Comparison of ENCODE assay signal across 9 cellular contexts in genomic region chr10:42932735-42933453, GRCh38.
DNase-seq lines count a peak whose midpoint lies in the region; ATAC-seq, FAIRE-seq and TF ChIP-seq lines count a peak whose summit lies in the region.
"Had no signal": no experiment of that assay in that cellular context is flagged by ENCODE, and none has a peak within 500 bp of the region (broad histone marks: within the 10 kb centered on the region; RNA-seq: fewer than 3 reads in every experiment).

No MANE protein-coding gene starts in this region.

- WGBS in GM12878 (ENCODE audit: insufficient coverage, insufficient replicate concordance, low lambda C conversion rate, missing lambda C conversion rate), result 38% methylated on average over 38 of the region's 45 CpGs

- H3K9me3 Mint-ChIP-seq in stimulated activated naive B cell treated with anti-CD40 and anti-IgM and Interleukin-4, amounts not matched to agents 10 μg/mL and 1 μg/mL and 100 μg/mL, for 72 hours, result no peaks in the 10 kb centered on the region

- ATAC-seq in GM12878 (peak; percentile 28; the same call in 1 of the 3 replicates), GM18873 (IDR thresholded peaks at IDR 0.05; ENCODE audit: low FRiP score, unreplicated experiment) (no peak)
- ATAC-seq in stimulated activated naive B cell treated with anti-CD40 and anti-IgM and Interleukin-4, amounts not matched to agents 10 μg/mL and 1 μg/mL and 100 μg/mL, for 72 hours (replicated peaks), result peak; percentile 39 to 47

- no TSS peak for BruUV-seq in GM12878 (replicated peaks; lab: Mats Ljungman, UMichigan)

- no peak overlapping the region for H3K27ac ChIP-seq in GM12878 (ENCODE audit: control insufficient read depth, insufficient read depth)

- peaks cover 50 to 54% of the 10 kb centered on the region in 2 donors for H3K27me3 Mint-ChIP-seq in stimulated activated naive B cell treated with anti-CD40 and anti-IgM and Interleukin-4, amounts not matched to agents 10 μg/mL and 1 μg/mL and 100 μg/mL, for 72 hours

- no peak overlapping the region for H3K4me2 ChIP-seq in GM12878 (ENCODE audit: control insufficient read depth, insufficient read depth)

- peak overlapping the region; percentile 72 for H3K4me3 Mint-ChIP-seq in stimulated activated naive B cell treated with anti-CD40 and anti-IgM and Interleukin-4, amounts not matched to agents 10 μg/mL and 1 μg/mL and 100 μg/mL, for 72 hours

- TF ChIP-seq CTCF in GM12878 (IDR thresholded peaks at IDR 0.05 in 2 of 3, conservative IDR thresholded peaks at IDR 0.05 in 1 of 3; ENCODE audit: control insufficient read depth in 2 of 3, extremely low read depth in 1 of 3, insufficient read depth in 1 of 3, low read depth in 3 of 3, low read length in 3 of 3), result no peak

- FAIRE-seq in GM12878 (lab: Jason Lieb, UNC), result no peak
- FAIRE-seq: TTC549 had no signal

- H3K9me3 ChIP-seq in GM12878 (replicated peaks; ENCODE audit: control insufficient read depth, insufficient read depth, low read length), result no peaks in the 10 kb centered on the region
- H3K9me3 ChIP-seq in mononuclear cell (ENCODE audit: low read depth, low read length), result no peaks in the 10 kb centered on the region
- H3K9me3 ChIP-seq: HAP-1 had no signal

- RAD21 ChIA-PET in GM12878 (lab: Charles Lee; ENCODE audit: unreplicated experiment), result no interaction called here

- H4K20me1 ChIP-seq in GM12878 (ENCODE audit: control insufficient read depth, insufficient read depth), result no peaks in the 10 kb centered on the region; the same call in 1 of the 2 replicates

- SMC1A ChIA-PET in GM12878 (lab: Charles Lee; ENCODE audit: uncharacterized antibody, unreplicated experiment), result no interaction called here

- TF ChIP-seq RAD21 in GM12878 (IDR thresholded peaks at IDR 0.05; ENCODE audit: insufficient read depth, low read depth, low read length), result no peak

- peak; percentile 43 for DNase-seq in T follicular helper cell (ENCODE audit: low read depth)
- DNase-seq in GM12878 (ENCODE audit: low read depth, low spot score), result no peak
- DNase-seq in stimulated activated naive B cell treated with anti-CD40 and anti-IgM and Interleukin-4, amounts not matched to agents 10 μg/mL and 1 μg/mL and 100 μg/mL, for 72 hours, result no peak
- no peak for DNase-seq in NCI-H2081 (lab: John Stamatoyannopoulos, UW)
- no peak for DNase-seq in epidermal melanocyte (ENCODE audit: insufficient read length, low spot score)

- no peaks in the 10 kb centered on the region for H3K36me3 ChIP-seq in GM12878 (ENCODE audit: control insufficient read depth in 2 of 2, insufficient read depth in 2 of 2, low read length in 1 of 2)
- H3K36me3 ChIP-seq: HAP-1 had no signal

- TF ChIP-seq EP300 in GM12878 (IDR thresholded peaks at IDR 0.05; ENCODE audit: borderline replicate concordance in 1 of 2, control insufficient read depth in 1 of 2, low read depth in 2 of 2, low read length in 2 of 2), result no peak

- no peaks in the 10 kb centered on the region for H3K79me2 ChIP-seq in GM12878 (ENCODE audit: control insufficient read depth, insufficient read depth, low read length)

- no peak overlapping the region for H3K9ac ChIP-seq in GM12878 (ENCODE audit: control insufficient read depth, insufficient read depth, low read length)

- CTCF ChIA-PET in GM12878 (lab: Yijun Ruan, JAX), result no interaction called here

- POLR2A ChIA-PET in GM12878 (lab: Charles Lee), result no interaction called here

- peaks cover 2 to 4% of the 10 kb centered on the region in 2 experiments; a peak in 3 of 4 replicates for H3K27me3 ChIP-seq in GM12878 (replicated peaks in 1 of 2; ENCODE audit: control insufficient read depth in 2 of 2, insufficient read depth in 2 of 2, low read length in 1 of 2)
- H3K27me3 ChIP-seq in mononuclear cell (ENCODE audit: insufficient read depth, low read length), result peaks cover 7% of the 10 kb centered on the region

- H3K4me1 ChIP-seq in GM12878 (ENCODE audit: control insufficient read depth, insufficient read depth, low read length) (no peaks in the 10 kb centered on the region), mononuclear cell (ENCODE audit: insufficient read depth, low read length) (peaks cover 12% of the 10 kb centered on the region)
- H3K4me1 ChIP-seq: HAP-1 had no signal

- H3K36me3 Mint-ChIP-seq in stimulated activated naive B cell treated with anti-CD40 and anti-IgM and Interleukin-4, amounts not matched to agents 10 μg/mL and 1 μg/mL and 100 μg/mL, for 72 hours, result no peaks in the 10 kb centered on the region

- TF ChIP-seq POLR2A in GM12878 (IDR thresholded peaks at IDR 0.05; ENCODE audit: low read depth, low read length), result no peak

- intact Hi-C loops in GM12878 (cut with micrococcal nuclease; ENCODE audit: unreplicated experiment), result no loop called here

- H3K4me3 ChIP-seq in GM12878 (no peak overlapping the region), mononuclear cell (ENCODE audit: low read length) (peak overlapping the region; percentile 25)
- H3K4me3 ChIP-seq: HAP-1 had no signal

- in situ Hi-C loops in GM12878 (cut with MboI), result no loop called here

- peak overlapping the region; percentile 72 for H3K27ac Mint-ChIP-seq in stimulated activated naive B cell treated with anti-CD40 and anti-IgM and Interleukin-4, amounts not matched to agents 10 μg/mL and 1 μg/mL and 100 μg/mL, for 72 hours

- peaks cover 17 to 24% of the 10 kb centered on the region in 2 donors for H3K4me1 Mint-ChIP-seq in stimulated activated naive B cell treated with anti-CD40 and anti-IgM and Interleukin-4, amounts not matched to agents 10 μg/mL and 1 μg/mL and 100 μg/mL, for 72 hours

- H2AFZ ChIP-seq in GM12878 (ENCODE audit: control insufficient read depth, low read depth, low read length), result no peak overlapping the region

TF ChIP-seq in GM12878, 131 proteins besides CTCF, POLR2A, EP300 and RAD21 (continues in another document):
- TF ChIP-seq NR2C1 (IDR thresholded peaks at IDR 0.05) (no peak), ZNF274 (IDR thresholded peaks at IDR 0.05; ENCODE audit: insufficient read depth, insufficient read length) (no peak), WRNIP1 (IDR thresholded peaks at IDR 0.05; ENCODE audit: borderline replicate concordance, low read depth, low read length) (no peak), ATF7 (IDR thresholded peaks at IDR 0.05; ENCODE audit: low read depth) (no peak), ZBTB33 (IDR thresholded peaks at IDR 0.05) (no peak), SMAD1 (IDR thresholded peaks at IDR 0.05; ENCODE audit: low read depth, partially characterized antibody) (no peak), SIN3A (IDR thresholded peaks at IDR 0.05; ENCODE audit: low read depth, low read length) (no peak), ZNF622 (IDR thresholded peaks at IDR 0.05) (no peak), IKZF2 (IDR thresholded peaks at IDR 0.05) (no peak), BCL11A (IDR thresholded peaks at IDR 0.05; ENCODE audit: low read depth, low read length) (no peak), LARP7 (IDR thresholded peaks at IDR 0.05) (no peak), HSF1 (IDR thresholded peaks at IDR 0.05; ENCODE audit: low read depth, low read length) (no peak), USF1 (IDR thresholded peaks at IDR 0.05; ENCODE audit: borderline replicate concordance, extremely low read length, insufficient read depth, low read depth, low read length) (no peak)
